In the genomic region with DNA sequence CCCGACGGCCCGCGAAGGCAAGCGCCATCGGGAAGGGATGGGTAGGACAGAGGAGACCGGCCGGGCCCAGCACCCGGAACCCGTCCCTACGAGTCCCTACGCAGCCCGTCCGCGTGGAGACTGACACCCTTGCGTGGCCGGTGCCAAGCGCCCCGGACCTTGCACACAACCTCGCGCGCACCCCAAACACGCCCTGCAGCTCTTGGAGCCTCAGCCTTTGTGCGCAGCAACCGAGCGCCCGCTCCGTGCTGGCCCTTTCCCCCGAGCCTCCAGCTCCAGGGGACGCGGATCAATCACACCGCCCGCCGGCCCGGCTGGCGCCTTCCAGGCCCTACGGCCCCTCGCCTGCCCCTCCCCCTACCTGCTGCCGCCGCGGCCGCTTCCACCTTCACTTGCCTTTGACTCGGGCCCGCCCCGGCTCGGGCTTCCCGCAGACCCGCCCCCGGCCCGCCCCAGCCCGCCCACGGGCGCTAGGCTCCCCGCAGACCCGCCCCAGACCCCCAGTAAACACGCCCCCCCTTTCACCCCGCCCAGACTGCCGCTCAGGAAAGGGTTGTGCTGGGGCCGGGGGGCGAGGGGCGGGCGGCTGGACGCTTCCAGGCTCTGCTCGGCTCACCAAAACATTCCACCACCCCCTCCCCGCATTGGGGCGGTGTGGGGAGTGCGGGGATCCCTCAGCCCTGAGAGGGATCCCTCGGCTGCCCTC, we compare ENCODE assay signal across 8 cellular contexts. TPM values are rescaled to one million over a fixed set of nuclear protein-coding genes. Genes with fewer than 3 reads are reported as not detected.
DNase-seq lines count a peak whose midpoint lies in the region; ATAC-seq and TF ChIP-seq lines count a peak whose summit lies in the region.

A gene (minus strand): TSS at position 394 of the 706 bp plus-strand sequence. CDS start 1,746 bp downstream, outside the sequence.

- H3K27ac Mint-ChIP-seq in activated naive CD8-positive, alpha-beta T cell treated with anti-CD3 and anti-CD28 coated beads, Interleukin-2, amount 50 U/mL, for 24 hours, result peak within 1 kb of the TSS; percentile 51

- H3K4me3 Mint-ChIP-seq in activated naive CD8-positive, alpha-beta T cell treated with anti-CD3 and anti-CD28 coated beads, Interleukin-2, amount 50 U/mL, for 24 hours, result peak within 1 kb of the TSS; percentile 76

- no peak for TF ChIP-seq EP300 in transverse colon (IDR thresholded peaks at IDR 0.05; ENCODE audit: low read depth)

- peaks cover 60% of the 10 kb centered on the region for H3K4me1 ChIP-seq in left ventricle myocardium inferior
- peaks cover 4% of the 10 kb centered on the region for H3K4me1 ChIP-seq in prostate gland (replicated peaks)
- H3K4me1 ChIP-seq in transverse colon, result peaks cover 10 to 32% (median 20%) of the 10 kb centered on the region in 4 donors

- peak; percentile 82 for TF ChIP-seq POLR2A in prostate gland (IDR thresholded peaks at IDR 0.05)
- TF ChIP-seq POLR2A in transverse colon (IDR thresholded peaks at IDR 0.05), result peak; percentile 67

- H3K36me3 ChIP-seq in left ventricle myocardium inferior (peaks cover 24% of the 10 kb centered on the region), prostate gland (no peaks in the 10 kb centered on the region), transverse colon (peaks cover 0 to 8% (median 3%) of the 10 kb centered on the region in 4 donors)

- ATAC-seq in activated naive CD8-positive, alpha-beta T cell treated with anti-CD3 and anti-CD28 coated beads, Interleukin-2, amount 50 U/mL, for 24 hours, result peak; percentile 47
- no peak for ATAC-seq in GM19328 (IDR thresholded peaks at IDR 0.05; ENCODE audit: unreplicated experiment)

- H3K27me3 ChIP-seq in left ventricle myocardium inferior (ENCODE audit: low read depth) (no peaks in the 10 kb centered on the region), prostate gland (replicated peaks; ENCODE audit: insufficient read depth) (no peaks in the 10 kb centered on the region), transverse colon (no peaks in the 10 kb centered on the region)

- TF ChIP-seq CTCF in C4-2B (conservative IDR thresholded peaks at IDR 0.05) (no peak), left ventricle myocardium inferior (IDR thresholded peaks at IDR 0.05; ENCODE audit: borderline replicate concordance) (no peak), prostate gland (IDR thresholded peaks at IDR 0.05) (peak in 1 of 4 experiments; percentile 8), transverse colon (IDR thresholded peaks at IDR 0.05) (no peak)

- H3K4me1 Mint-ChIP-seq in activated naive CD8-positive, alpha-beta T cell treated with anti-CD3 and anti-CD28 coated beads, Interleukin-2, amount 50 U/mL, for 24 hours, result peaks cover 11% of the 10 kb centered on the region

- H3K9me3 ChIP-seq in left ventricle myocardium inferior (replicated peaks) (no peaks in the 10 kb centered on the region), prostate gland (no peaks in the 10 kb centered on the region), transverse colon (no peaks in the 10 kb centered on the region)

- H3K27ac ChIP-seq in C4-2B (peak within 1 kb of the TSS; percentile 76), left ventricle myocardium inferior (replicated peaks) (peak within 1 kb of the TSS; percentile 99), prostate gland (peak within 1 kb of the TSS; percentile 87 to 95), transverse colon (peak within 1 kb of the TSS; percentile 84 to 93 (median 91))

- DNase-seq in HK-2 (ENCODE audit: unreplicated experiment) (peak; percentile 51), SW480 (ENCODE audit: low spot score) (peak; percentile 45), left ventricle myocardium inferior (peak; percentile 89), prostate gland (ENCODE audit: low spot score) (peak; percentile 84), transverse colon (peak; percentile 90)
- peak; percentile 66 for DNase-seq in activated naive CD8-positive, alpha-beta T cell treated with anti-CD3 and anti-CD28 coated beads, Interleukin-2, amount 50 U/mL, for 24 hours

- in situ Hi-C loops in transverse colon (cut with MboI; ENCODE audit: low pct_ligation_motif_present in 1 of 4, low pct_unique_long_range_greater_than_20kb in 1 of 4, low sequenced_read_pairs in 3 of 4), result no loop called here

- peaks cover 8% of the 10 kb centered on the region for H3K27me3 Mint-ChIP-seq in activated naive CD8-positive, alpha-beta T cell treated with anti-CD3 and anti-CD28 coated beads, Interleukin-2, amount 50 U/mL, for 24 hours

- no peaks in the 10 kb centered on the region for H3K36me3 Mint-ChIP-seq in activated naive CD8-positive, alpha-beta T cell treated with anti-CD3 and anti-CD28 coated beads, Interleukin-2, amount 50 U/mL, for 24 hours (ENCODE audit: low read depth)

- peak within 1 kb of the TSS; percentile 83 for H3K4me3 ChIP-seq in left ventricle myocardium inferior
- peak within 1 kb of the TSS; percentile 70 to 84 for H3K4me3 ChIP-seq in prostate gland
- H3K4me3 ChIP-seq in transverse colon, result peak within 1 kb of the TSS; percentile 61 to 90 (median 76)

- H3K9me3 Mint-ChIP-seq in activated naive CD8-positive, alpha-beta T cell treated with anti-CD3 and anti-CD28 coated beads, Interleukin-2, amount 50 U/mL, for 24 hours, result no peaks in the 10 kb centered on the region

- intact Hi-C loops in left ventricle myocardium inferior (cut with micrococcal nuclease) (no loop called here), prostate gland (cut with DNase I) (loop anchor here (2.0 kb wide), 1 partner anchor 14 kb away; no protein-coding TSS in a partner anchor), transverse colon (cut with DNase I; ENCODE audit: low total_unique reads) (no loop called here)

- WGBS in prostate gland, result under 1% methylated on average over 49 of the region's 68 CpGs
- WGBS in transverse colon (ENCODE audit: low coverage in 1 of 2), 2 donors, result 3 to 7% methylated on average over 9 to 49 of the region's 68 CpGs

RNA-seq across cellular contexts. Expression of the gene that starts here (rescaled TPM):
- total RNA-seq in left ventricle myocardium inferior (346 TPM), prostate gland (100 to 1,000 TPM; 230 to 304 TPM), transverse colon (100 to 1,000 TPM; 144 to 275 (median 192) TPM)
